29 cellular contexts compared by ENCODE assay signal in genomic region chr17:21124096-21124495, GRCh38. TPM values are rescaled to one million over a fixed set of nuclear protein-coding genes. Genes with fewer than 3 reads are reported as not detected.
DNase-seq lines count a peak whose midpoint lies in the region; ATAC-seq and TF ChIP-seq lines count a peak whose summit lies in the region.
"Had no signal": no experiment of that assay in that cellular context is flagged by ENCODE, and none has a peak within 500 bp of the region (broad histone marks: within the 10 kb centered on the region; RNA-seq: fewer than 3 reads in every experiment).

No MANE protein-coding gene starts in this region.

- H3K18ac ChIP-seq in H9 (ENCODE audit: insufficient read length, low read depth, low read length): no peak overlapping the region

- H2AFZ ChIP-seq in H9 (ENCODE audit: low read length): no peak overlapping the region

- H3K27me3 ChIP-seq in BLaER1 treated with 17β-estradiol and CSF1 and Interleukin-3, amounts not matched to agents 10 nM and 100 nM: no peaks in the 10 kb centered on the region
- H3K27me3 ChIP-seq in H9 (ENCODE audit: insufficient read depth, low read length) (no peaks in the 10 kb centered on the region), endodermal cell (ENCODE audit: control insufficient read depth, insufficient read depth, low read length, poor library complexity, severe bottlenecking) (no peaks in the 10 kb centered on the region)
- H3K27me3 ChIP-seq: ascending aorta, cardiac muscle cell, gastrocnemius medialis, left lung, sigmoid colon had no signal

- no peak overlapping the region for H4K5ac ChIP-seq in H9 (ENCODE audit: insufficient read length, low read depth, low read length)

- H3K9me3 Mint-ChIP-seq in H9 (peaks cover 0 to 1% of the 10 kb centered on the region in 2 experiments; a peak in 3 of 5 replicates), endodermal cell (peaks cover under 1% of the 10 kb centered on the region)
- H3K9me3 Mint-ChIP-seq: activated CD8-positive, alpha-beta T cell treated with anti-CD3 and anti-CD28 coated beads for 36 hours had no signal

- H2BK5ac ChIP-seq in H9 (ENCODE audit: insufficient read length, low read length): no peak overlapping the region

- no peaks in the 10 kb centered on the region for H3K79me2 ChIP-seq in H9 (ENCODE audit: insufficient read depth, low read length)

- H3K23me2 ChIP-seq in H9 (ENCODE audit: insufficient read length, low read depth, low read length, poor library complexity, severe bottlenecking): peaks cover 7% of the 10 kb centered on the region

- H2BK20ac ChIP-seq in H9 (ENCODE audit: low read depth, low read length, poor library complexity, severe bottlenecking): no peak overlapping the region

- no peak overlapping the region for H3K23ac ChIP-seq in H9 (ENCODE audit: insufficient read length, low read depth, low read length)

- H4K8ac ChIP-seq in H9 (replicated peaks; ENCODE audit: insufficient read length, low read depth, low read length): no peak overlapping the region

- H3K14ac ChIP-seq in H9 (ENCODE audit: insufficient read depth, low read length): no peak overlapping the region

- H3K56ac ChIP-seq in H9 (ENCODE audit: insufficient read length, low read depth, low read length): no peak overlapping the region

- H3K27ac Mint-ChIP-seq in H9 (peak overlapping the region; percentile 14 to 70 (median 55); a peak in 4 of 7 replicates), endodermal cell (no peak overlapping the region)
- H3K27ac Mint-ChIP-seq: activated CD8-positive, alpha-beta T cell treated with anti-CD3 and anti-CD28 coated beads for 36 hours; progenitor cell of endocrine pancreas had no signal

- no peak overlapping the region for H2BK120ac ChIP-seq in H9 (ENCODE audit: low read depth, low read length, poor library complexity, severe bottlenecking)

- H3K4me1 ChIP-seq in BLaER1 treated with 17β-estradiol and CSF1 and Interleukin-3, amounts not matched to agents 10 nM and 100 nM: peaks cover 36 to 49% (median 43%) of the 10 kb centered on the region in 10 experiments
- H3K4me1 ChIP-seq in H9 (ENCODE audit: insufficient read depth, low read length): peaks cover 3% of the 10 kb centered on the region; the same call in 1 of the 2 replicates
- no peaks in the 10 kb centered on the region for H3K4me1 ChIP-seq in endodermal cell (ENCODE audit: control insufficient read depth, insufficient read depth, low read length)

- H3K27me3 Mint-ChIP-seq in H9 (ENCODE audit: low read depth): no peaks in the 10 kb centered on the region; the same call in 1 of the 2 replicates
- no peaks in the 10 kb centered on the region for H3K27me3 Mint-ChIP-seq in endodermal cell (ENCODE audit: insufficient read depth)

- H3T11ph ChIP-seq in H9 (ENCODE audit: low read length): no peak overlapping the region

- no peak overlapping the region for H2BK12ac ChIP-seq in H9 (ENCODE audit: insufficient read length, low read depth, low read length)

- no peak overlapping the region for H3K4ac ChIP-seq in H9 (ENCODE audit: low read depth, low read length)

- ATAC-seq in GM19023 (IDR thresholded peaks at IDR 0.05; ENCODE audit: unreplicated experiment): no peak
- no peak for ATAC-seq in GM19351 (IDR thresholded peaks at IDR 0.05; ENCODE audit: unreplicated experiment)
- ATAC-seq: activated CD8-positive, alpha-beta T cell treated with anti-CD3 and anti-CD28 coated beads for 36 hours; gastrocnemius medialis; K562; left lung; Panc1 had no signal

- no peak overlapping the region for H3K4me3 Mint-ChIP-seq in H9
- H3K4me3 Mint-ChIP-seq in endodermal cell: no peak overlapping the region
- H3K4me3 Mint-ChIP-seq: activated CD8-positive, alpha-beta T cell treated with anti-CD3 and anti-CD28 coated beads for 36 hours had no signal

- H4K20me1 ChIP-seq in BLaER1 treated with 17β-estradiol and CSF1 and Interleukin-3, amounts not matched to agents 10 nM and 100 nM: peaks cover 0 to 6% (median 0%) of the 10 kb centered on the region in 11 experiments; a peak in 4 of 22 replicates
- H4K20me1 ChIP-seq in H9 (ENCODE audit: control insufficient read depth, insufficient read depth, insufficient read length): no peaks in the 10 kb centered on the region

- no peaks in the 10 kb centered on the region for H3K79me1 ChIP-seq in H9 (ENCODE audit: insufficient read depth, low read depth, low read length, poor library complexity, severe bottlenecking)

- peaks cover 39 to 43% of the 10 kb centered on the region in 2 experiments for H3K4me1 Mint-ChIP-seq in H9
- peaks cover 8% of the 10 kb centered on the region for H3K4me1 Mint-ChIP-seq in endodermal cell

- WGBS in H9 (ENCODE audit: extremely low coverage, insufficient read length, low lambda C conversion rate): no CpG with 5 or more reads among the region's 4 CpGs
- 86 to 87% methylated on average over 1 to 4 of the region's 4 CpGs for WGBS in endodermal cell (ENCODE audit: insufficient coverage in 1 of 2, insufficient read length in 1 of 2), 2 experiments

- H3K27ac ChIP-seq in BLaER1 treated with 17β-estradiol and CSF1 and Interleukin-3, amounts not matched to agents 10 nM and 100 nM: peak overlapping the region in 6 of 11 experiments; percentile 4 to 59 (median 44); a peak in 9 of 22 replicates
- no peak overlapping the region for H3K27ac ChIP-seq in H9 (ENCODE audit: insufficient read length, low read depth, low read length)
- H3K27ac ChIP-seq in endodermal cell (ENCODE audit: low read depth, low read length): no peak overlapping the region
- H3K27ac ChIP-seq: ascending aorta, cardiac muscle cell, gastrocnemius medialis, sigmoid colon had no signal

- DNase-seq in H9 (peak; percentile 48), RPMI7951 (ENCODE audit: low read depth) (peak; percentile 8), endodermal cell (peak; percentile 63), cerebellum (ENCODE audit: low spot score) (no peak)
- no peak for DNase-seq in activated CD4-positive, alpha-beta T cell treated with anti-CD3 and anti-CD28 coated beads for 4 hours
- DNase-seq: activated CD8-positive, alpha-beta T cell treated with anti-CD3 and anti-CD28 coated beads for 36 hours; C1 segment of cervical spinal cord; cortex of kidney; gastrocnemius medialis; left lung; mesendoderm; NCI-H1048; NCI-H187; NCI-H2171; NCI-H510A treated with DMSO at 0.1 percent for 48 hours; SIG-M5; sigmoid colon; stimulated activated naive CD4-positive, alpha-beta T cell; T-helper 1 cell had no signal

- no peak overlapping the region for H3K4me3 ChIP-seq in BLaER1 treated with 17β-estradiol and CSF1 and Interleukin-3, amounts not matched to agents 10 nM and 100 nM
- no peak overlapping the region for H3K4me3 ChIP-seq in endodermal cell (ENCODE audit: low read length)
- H3K4me3 ChIP-seq: ascending aorta, cardiac muscle cell, gastrocnemius medialis, HAP-1, K562, left lung, sigmoid colon had no signal

- H3K9me3 ChIP-seq in BLaER1 treated with 17β-estradiol and CSF1 and Interleukin-3, amounts not matched to agents 10 nM and 100 nM (replicated peaks in 1 of 11): no peaks in the 10 kb centered on the region
- H3K9me3 ChIP-seq in H9 (ENCODE audit: control insufficient read depth, low read depth, low read length) (no peaks in the 10 kb centered on the region), endodermal cell (ENCODE audit: control insufficient read depth, low read length) (no peaks in the 10 kb centered on the region)
- H3K9me3 ChIP-seq: ascending aorta, gastrocnemius medialis, HAP-1, left lung, sigmoid colon had no signal

- H3K36me3 ChIP-seq in BLaER1 treated with 17β-estradiol and CSF1 and Interleukin-3, amounts not matched to agents 10 nM and 100 nM: no peaks in the 10 kb centered on the region
- H3K36me3 ChIP-seq in endodermal cell (ENCODE audit: control insufficient read depth, insufficient read depth, low read length): no peaks in the 10 kb centered on the region
- H3K36me3 ChIP-seq: ascending aorta, cardiac muscle cell, gastrocnemius medialis, HAP-1, left lung, sigmoid colon had no signal

- H2BK15ac ChIP-seq in H9 (ENCODE audit: low read depth, low read length): no peak overlapping the region

- H4K91ac ChIP-seq in H9 (ENCODE audit: insufficient read length, low read depth, low read length): no peak overlapping the region

- TF ChIP-seq CTCF in H9 (conservative IDR thresholded peaks at IDR 0.05) (no peak), endodermal cell (conservative IDR thresholded peaks at IDR 0.05) (no peak)

- H3K4me2 ChIP-seq in BLaER1 treated with 17β-estradiol and CSF1 and Interleukin-3, amounts not matched to agents 10 nM and 100 nM: peak overlapping the region; percentile 6 to 97 (median 92); a peak in 20 of 22 replicates
- no peak overlapping the region for H3K4me2 ChIP-seq in H9 (ENCODE audit: insufficient read depth, insufficient read length, low read length)

- H3K36me3 Mint-ChIP-seq in H9 (ENCODE audit: insufficient read depth in 1 of 3, low read depth in 3 of 3) (peaks cover 0 to under 1% (median under 1%) of the 10 kb centered on the region in 3 experiments; a peak in 2 of 7 replicates), endodermal cell (ENCODE audit: low read depth) (peaks cover 3% of the 10 kb centered on the region)
- H3K36me3 Mint-ChIP-seq: activated naive CD8-positive, alpha-beta T cell had no signal

- H2AK5ac ChIP-seq in H9 (ENCODE audit: insufficient read length, low read length): no peak overlapping the region

- no peak overlapping the region; a peak in 1 of 22 replicates for H3K9ac ChIP-seq in BLaER1 treated with 17β-estradiol and CSF1 and Interleukin-3, amounts not matched to agents 10 nM and 100 nM
- H3K9ac ChIP-seq in H9 (ENCODE audit: extremely low read depth, insufficient read length, low read length): no peak overlapping the region
- H3K9ac ChIP-seq in endodermal cell (ENCODE audit: extremely low read depth, low read length, poor library complexity, severe bottlenecking): no peak overlapping the region

RNA-seq across cellular contexts. Expression of gene DHRS7B, which starts 2.7 kb away (rescaled TPM):
- total RNA-seq in H9 (2021) (17.2 and 20.3 TPM in 2 replicates), endodermal cell (10 to 100 TPM; 20.8 to 24.2 TPM), cerebellum (12.8 TPM)
- 15.9 and 16.3 TPM in 2 replicates for total RNA-seq in RPMI7951 (2014; rRNA removed; shearing (Covaris generic))
- 16.9 TPM for polyA plus RNA-seq in endodermal cell (2013, experiment 1 of 2)
- 15.0 TPM for polyA plus RNA-seq in endodermal cell (2013, experiment 2 of 2)

Comparison
In these comparisons a context has a peak if more than half of its experiments do, and no peak if none do; other contexts are left out.
1. H3K27ac ChIP-seq: peak in BLaER1 treated with 17β-estradiol and CSF1 and Interleukin-3, amounts not matched to agents 10 nM and 100 nM (6 of 11); none in H9 (single experiment) and endodermal cell (single experiment).
2. DNase-seq: peak in H9 (single experiment), RPMI7951 (single experiment) and endodermal cell (single experiment); none in cerebellum (single experiment) and activated CD4-positive, alpha-beta T cell treated with anti-CD3 and anti-CD28 coated beads for 4 hours (0 of 2).